ENCODE assay signal across 7 cellular contexts in genomic region chr5:136174021-136174659, GRCh38. TPM values are rescaled to one million over a fixed set of nuclear protein-coding genes. Genes with fewer than 3 reads are reported as not detected.
DNase-seq lines count a peak whose midpoint lies in the region; ATAC-seq, FAIRE-seq and TF ChIP-seq lines count a peak whose summit lies in the region.

No MANE protein-coding gene starts in this region.

- H3K4me1 ChIP-seq in GM23248 (ENCODE audit: insufficient read depth), result no peaks in the 10 kb centered on the region
- H3K4me1 ChIP-seq in astrocyte (ENCODE audit: insufficient read depth, low read length), result no peaks in the 10 kb centered on the region
- H3K4me1 ChIP-seq in kidney (ENCODE audit: control insufficient read depth in 1 of 2, insufficient read depth in 1 of 2, low read depth in 1 of 2, low read length in 2 of 2), result no peaks in the 10 kb centered on the region

- H4K20me1 ChIP-seq in GM23248 (ENCODE audit: insufficient read depth), result no peaks in the 10 kb centered on the region
- peaks cover 23% of the 10 kb centered on the region for H4K20me1 ChIP-seq in astrocyte (ENCODE audit: insufficient read depth, low read length)

- H3K27me3 Mint-ChIP-seq in astrocyte (ENCODE audit: low read depth, unreplicated experiment), result no peaks in the 10 kb centered on the region

- TF ChIP-seq CTCF in astrocyte (IDR thresholded peaks at IDR 0.05; ENCODE audit: insufficient read depth, low read depth, low read length) (peak; percentile 81), kidney (IDR thresholded peaks at IDR 0.05; ENCODE audit: borderline replicate concordance, extremely low read depth, insufficient read depth) (peak; percentile 74)

- FAIRE-seq in astrocyte (lab: Jason Lieb, UNC), result peak; percentile 98
- peak; percentile 67 for FAIRE-seq in kidney (lab: Jason Lieb, UNC)

- H3K27ac Mint-ChIP-seq in astrocyte (ENCODE audit: unreplicated experiment), result no peak overlapping the region

- no peaks in the 10 kb centered on the region; the same call in 1 of the 2 replicates for H3F3A ChIP-seq in GM23248 (ENCODE audit: insufficient read depth)

- no peaks in the 10 kb centered on the region for H3K9me3 ChIP-seq in GM23248 (ENCODE audit: low read depth)
- H3K9me3 ChIP-seq in astrocyte (ENCODE audit: insufficient read depth, low read depth, low read length), result no peaks in the 10 kb centered on the region
- no peaks in the 10 kb centered on the region for H3K9me3 ChIP-seq in kidney (ENCODE audit: control insufficient read depth in 1 of 2, low read length in 2 of 2)

- H3K36me3 ChIP-seq in GM23248 (ENCODE audit: low read depth) (peaks cover 47% of the 10 kb centered on the region), astrocyte (ENCODE audit: insufficient read depth, low read length) (peaks cover 36% of the 10 kb centered on the region), kidney (ENCODE audit: control insufficient read depth in 1 of 2, insufficient read depth in 2 of 2, low read length in 2 of 2) (peaks cover 8 to 23% of the 10 kb centered on the region in 2 donors)

- ATAC-seq in HG03175 (IDR thresholded peaks at IDR 0.05; ENCODE audit: unreplicated experiment), result no peak
- no peak for ATAC-seq in GM19397 (IDR thresholded peaks at IDR 0.05; ENCODE audit: unreplicated experiment)

- no peaks in the 10 kb centered on the region for H3K4me1 Mint-ChIP-seq in astrocyte (ENCODE audit: low read depth, unreplicated experiment)

- H3K9me3 Mint-ChIP-seq in astrocyte (ENCODE audit: unreplicated experiment), result no peaks in the 10 kb centered on the region

- no peak overlapping the region for H3K9ac ChIP-seq in GM23248
- no peak overlapping the region for H3K9ac ChIP-seq in astrocyte (ENCODE audit: low read length)
- no peak overlapping the region for H3K9ac ChIP-seq in kidney (ENCODE audit: low read length in 2 of 2)

- H3K4me2 ChIP-seq in GM23248 (ENCODE audit: unreplicated experiment), result no peak overlapping the region
- H3K4me2 ChIP-seq in astrocyte (ENCODE audit: low read length), result no peak overlapping the region

- H3K4me3 ChIP-seq in GM23248 (no peak overlapping the region), astrocyte (ENCODE audit: insufficient read depth, low read depth, low read length) (no peak overlapping the region), kidney (ENCODE audit: low read length in 2 of 2) (no peak overlapping the region)

- H3K79me2 ChIP-seq in GM23248 (ENCODE audit: insufficient read depth) (peaks cover 60% of the 10 kb centered on the region), astrocyte (ENCODE audit: insufficient read depth, low read length) (peaks cover 18% of the 10 kb centered on the region)

- DNase-seq in GM03348 (ENCODE audit: low spot score) (peak; percentile 70), GM23248 (peak; percentile 78), NAMALWA (ENCODE audit: low spot score) (peak; percentile 60), astrocyte (ENCODE audit: low read depth) (peak; percentile 44), kidney (no peak)

- H3K27ac ChIP-seq in GM23248 (no peak overlapping the region), astrocyte (ENCODE audit: low read depth, low read length) (no peak overlapping the region), kidney (ENCODE audit: low read depth in 2 of 2, low read length in 2 of 2) (no peak overlapping the region)

- H3K4me3 Mint-ChIP-seq in astrocyte (ENCODE audit: unreplicated experiment), result no peak overlapping the region

- H3K27me3 ChIP-seq in GM23248 (replicated peaks; ENCODE audit: insufficient read depth), result no peaks in the 10 kb centered on the region
- H3K27me3 ChIP-seq in astrocyte (ENCODE audit: insufficient read depth, low read length), result no peaks in the 10 kb centered on the region

- peaks cover 6% of the 10 kb centered on the region for H3K36me3 Mint-ChIP-seq in astrocyte (ENCODE audit: low read depth, unreplicated experiment)

- in situ Hi-C loops in GM23248 (cut with MboI), result no loop called here

- WGBS in GM23248 (ENCODE audit: low coverage in 1 of 2, low lambda C conversion rate in 2 of 2, missing lambda C conversion rate in 2 of 2), 2 experiments, result 98 to 100% methylated on average over 2 of the region's 2 CpGs

- intact Hi-C loops in kidney (cut with DNase I), result no loop called here

- no peaks in the 10 kb centered on the region for H3K9me2 ChIP-seq in GM23248 (ENCODE audit: insufficient read depth)

- H2AFZ ChIP-seq in GM23248 (no peak overlapping the region), astrocyte (ENCODE audit: low read depth, low read length) (no peak overlapping the region)

RNA-seq across cellular contexts. Expression of gene SMIM32, which starts 18.8 kb away (rescaled TPM):
- not detected in 2 replicates for total RNA-seq in GM23248 (2014; rRNA removed; shearing (Covaris generic))
- polyA plus RNA-seq in GM23248 (2016; fragmentation: Nextera tagmentation; extraction: Ambion mirVana) (not detected in 2 replicates), kidney (ENCODE audit: insufficient read depth, low read depth, low replicate concordance) (63.6 TPM)
- total RNA-seq in astrocyte (0.30 and 0.34 TPM in 2 replicates), kidney (5.1 TPM)

RNA-seq across cellular contexts. Expression of gene SMAD5, which starts 41.5 kb away (rescaled TPM):
- total RNA-seq in GM23248 (2014; rRNA removed; shearing (Covaris generic)), result 50.5 and 53.1 TPM in 2 replicates
- polyA plus RNA-seq in GM23248 (2016; fragmentation: Nextera tagmentation; extraction: Ambion mirVana) (44.0 and 50.0 TPM in 2 replicates), kidney (ENCODE audit: insufficient read depth, low read depth, low replicate concordance) (9.9 TPM)
- total RNA-seq in astrocyte (70.0 and 71.3 TPM in 2 replicates), kidney (67.7 TPM)
